Comparison of ENCODE assay signal across 8 cellular contexts in genomic region chr11:34044664-34045485, GRCh38. TPM values are rescaled to one million over a fixed set of nuclear protein-coding genes. Genes with fewer than 3 reads are reported as not detected.
DNase-seq lines count a peak whose midpoint lies in the region; ATAC-seq and TF ChIP-seq lines count a peak whose summit lies in the region.

No MANE protein-coding gene starts in this region.

- H3K27ac ChIP-seq in OCI-LY7 (ENCODE audit: low read depth, low read length, poor library complexity, severe bottlenecking): no peak overlapping the region

- no peaks in the 10 kb centered on the region for H3K36me3 Mint-ChIP-seq in activated T-cell treated with anti-CD3 and anti-CD28 coated beads, Interleukin-2, amount 50 U/mL, for 4 hours (ENCODE audit: insufficient read depth)

- no peaks in the 10 kb centered on the region for H3K36me3 ChIP-seq in OCI-LY7 (ENCODE audit: insufficient read depth, low read length)

- H3K4me2 ChIP-seq in OCI-LY7 (ENCODE audit: low read length): peak overlapping the region; percentile 3; the same call in 1 of the 2 replicates

- H3K79me2 ChIP-seq in OCI-LY7 (ENCODE audit: insufficient read depth, low read depth, low read length): no peaks in the 10 kb centered on the region

- no peak overlapping the region for H3K4me3 Mint-ChIP-seq in activated T-cell treated with anti-CD3 and anti-CD28 coated beads, Interleukin-2, amount 50 U/mL, for 4 hours

- peaks cover 14% of the 10 kb centered on the region for H3K27me3 Mint-ChIP-seq in activated T-cell treated with anti-CD3 and anti-CD28 coated beads, Interleukin-2, amount 50 U/mL, for 4 hours (ENCODE audit: low read depth)

- BruUV-seq in OCI-LY7 (replicated peaks; lab: Mats Ljungman, UMichigan): no TSS peak

- peaks cover 5% of the 10 kb centered on the region for H3K4me1 Mint-ChIP-seq in activated T-cell treated with anti-CD3 and anti-CD28 coated beads, Interleukin-2, amount 50 U/mL, for 4 hours (ENCODE audit: low read depth)

- CTCF ChIA-PET in OCI-LY7 (lab: Charles Lee; ENCODE audit: unreplicated experiment): no interaction called here

- intact Hi-C loops in OCI-LY7 (cut with micrococcal nuclease; ENCODE audit: unreplicated experiment) (no loop called here), posterior cingulate gyrus (cut with DNase I) (no loop called here)

- no peak for TF ChIP-seq POLR2A in erythroblast (IDR thresholded peaks at IDR 0.05; ENCODE audit: low read length)

- POLR2A ChIA-PET in OCI-LY7 (lab: Charles Lee): interaction anchor here (0.8 kb wide), 1 partner anchor 127 kb away, joined by 3 read pairs; no protein-coding TSS in a partner anchor

- no peaks in the 10 kb centered on the region for H4K20me1 ChIP-seq in OCI-LY7 (ENCODE audit: insufficient read depth, low read length)

- no peak overlapping the region; the same call in 1 of the 2 replicates for H2AFZ ChIP-seq in OCI-LY7 (ENCODE audit: low read length)

- no peaks in the 10 kb centered on the region for H3K9me3 ChIP-seq in OCI-LY7 (ENCODE audit: low read length)

- H3K9me2 ChIP-seq in OCI-LY7 (ENCODE audit: insufficient read depth, low read length): no peaks in the 10 kb centered on the region

- H3K4me3 ChIP-seq in OCI-LY7 (ENCODE audit: low read depth, low read length, poor library complexity, severe bottlenecking): no peak overlapping the region

- no peak for TF ChIP-seq CTCF in OCI-LY7 (conservative IDR thresholded peaks at IDR 0.05; ENCODE audit: low read length)

- H3K4me1 ChIP-seq in OCI-LY7 (ENCODE audit: insufficient read depth, low read length, poor library complexity, severe bottlenecking): peaks cover 11% of the 10 kb centered on the region

- no peaks in the 10 kb centered on the region for H3K9me3 Mint-ChIP-seq in activated T-cell treated with anti-CD3 and anti-CD28 coated beads, Interleukin-2, amount 50 U/mL, for 4 hours

- no peak for DNase-seq in activated T-cell treated with anti-CD3 and anti-CD28 coated beads, Interleukin-2, amount 50 U/mL, for 4 hours
- no peak for DNase-seq in activated T-cell treated with anti-CD3 and anti-CD28 coated beads for 4 hours
- DNase-seq in OCI-LY7 (ENCODE audit: low spot score): no peak
- peak; percentile 81 to 87 for DNase-seq in erythroblast (lab: John Stamatoyannopoulos, UW)
- DNase-seq in stimulated activated CD8-positive, alpha-beta memory T cell treated with anti-CD3 and anti-CD28 coated beads, Interleukin-7, amount 100 ng/mL, for 48 hours (ENCODE audit: extremely low read depth in 1 of 2, low read depth in 1 of 2): peak; percentile 7 to 23
- no peak for DNase-seq in posterior cingulate gyrus

- peak; percentile 46 to 48 for ATAC-seq in activated T-cell treated with anti-CD3 and anti-CD28 coated beads, Interleukin-2, amount 50 U/mL, for 4 hours
- no peak for ATAC-seq in GM18867 (IDR thresholded peaks at IDR 0.05; ENCODE audit: unreplicated experiment)
- ATAC-seq in GM21723 (IDR thresholded peaks at IDR 0.05; ENCODE audit: unreplicated experiment): no peak

RNA-seq across cellular contexts. Expression of gene CAPRIN1, which starts 6.7 kb away (rescaled TPM):
- 100 to 1,000 TPM; 315 to 356 (median 341) TPM for total RNA-seq in activated T-cell treated with anti-CD3 and anti-CD28 coated beads, Interleukin-2, amount 50 U/mL, for 4 hours
- total RNA-seq in OCI-LY7 (2014; rRNA removed; shearing (Covaris generic)): 259 and 260 TPM in 2 replicates
- total RNA-seq in OCI-LY7 (2022): 286 and 298 TPM in 2 replicates

Comparison
In these comparisons a context has a peak if more than half of its experiments do, and no peak if none do; other contexts are left out.
1. ATAC-seq: peak in activated T-cell treated with anti-CD3 and anti-CD28 coated beads, Interleukin-2, amount 50 U/mL, for 4 hours (2 of 2); none in GM18867 (single experiment) and GM21723 (single experiment).
2. DNase-seq: peak in erythroblast (2 of 2) and stimulated activated CD8-positive, alpha-beta memory T cell treated with anti-CD3 and anti-CD28 coated beads, Interleukin-7, amount 100 ng/mL, for 48 hours (2 of 2); none in activated T-cell treated with anti-CD3 and anti-CD28 coated beads, Interleukin-2, amount 50 U/mL, for 4 hours (single experiment), activated T-cell treated with anti-CD3 and anti-CD28 coated beads for 4 hours (single experiment), OCI-LY7 (single experiment) and posterior cingulate gyrus (0 of 10).